Comparison of ENCODE assay signal across 8 cellular contexts in the genomic region with DNA sequence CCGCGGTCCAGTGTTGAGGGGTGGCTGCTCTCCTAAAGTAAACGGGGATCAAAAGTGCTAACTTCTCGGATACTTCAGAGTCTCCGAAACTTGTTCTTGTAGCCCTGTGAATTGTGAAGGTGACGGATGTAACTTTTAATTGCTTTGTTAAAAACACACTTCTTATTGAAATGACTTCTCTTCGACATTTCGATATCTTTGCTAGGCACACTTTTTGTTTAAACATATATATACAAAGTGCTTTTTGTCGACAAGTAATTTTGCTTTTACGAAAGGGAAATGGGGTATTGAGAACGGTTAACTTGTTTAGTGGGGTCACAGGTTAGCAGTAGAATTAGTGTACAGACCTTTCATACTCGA. TPM values are rescaled to one million over a fixed set of nuclear protein-coding genes. Genes with fewer than 3 reads are reported as not detected.
DNase-seq lines count a peak whose midpoint lies in the region; ATAC-seq and TF ChIP-seq lines count a peak whose summit lies in the region.

No MANE protein-coding gene starts in this region.

- peaks cover 32 to 72% (median 48%) of the 10 kb centered on the region in 4 donors for H3K4me1 Mint-ChIP-seq in CD4-positive, alpha-beta memory T cell

- DNase-seq in CD4-positive, alpha-beta memory T cell: no peak
- peak in 1 of 2 donors; percentile 27 for DNase-seq in cardiac fibroblast (ENCODE audit: low read depth in 2 of 2)
- no peak for DNase-seq in mucosa of descending colon

- peaks cover 0 to 5% of the 10 kb centered on the region in 2 donors for H3K27me3 Mint-ChIP-seq in CD4-positive, alpha-beta memory T cell

- TF ChIP-seq CTCF in cardiac fibroblast (IDR thresholded peaks at IDR 0.05; ENCODE audit: low read depth, low read length) (no peak), mucosa of descending colon (IDR thresholded peaks at IDR 0.05) (no peak)

- H3K9me3 ChIP-seq in CD4-positive, alpha-beta memory T cell (ENCODE audit: control insufficient read depth in 1 of 2, low read length in 2 of 2): no peaks in the 10 kb centered on the region
- H3K9me3 ChIP-seq in KOPT-K1 (ENCODE audit: insufficient read depth, low read length, poor library complexity, severe bottlenecking): peaks cover 19% of the 10 kb centered on the region
- H3K9me3 ChIP-seq in mucosa of descending colon: no peaks in the 10 kb centered on the region

- peak overlapping the region; percentile 65 to 69 for H3K4me3 ChIP-seq in CD4-positive, alpha-beta memory T cell (ENCODE audit: low read length in 2 of 2)
- H3K4me3 ChIP-seq in cardiac fibroblast (replicated peaks in 1 of 2; ENCODE audit: low read depth in 2 of 2, low read length in 2 of 2) (peak overlapping the region; percentile 60 to 76), mucosa of descending colon (peak overlapping the region; percentile 99)

- H3K36me3 ChIP-seq in CD4-positive, alpha-beta memory T cell (ENCODE audit: insufficient read depth, low read length): no peaks in the 10 kb centered on the region
- H3K36me3 ChIP-seq in KOPT-K1 (ENCODE audit: insufficient read depth, low read length) (no peaks in the 10 kb centered on the region), mucosa of descending colon (ENCODE audit: low read depth) (peaks cover 4% of the 10 kb centered on the region)

- H3K27me3 ChIP-seq in CD4-positive, alpha-beta memory T cell (ENCODE audit: insufficient read depth, low read length): no peaks in the 10 kb centered on the region

- peak overlapping the region; percentile 85 to 95 (median 92) for H3K4me3 Mint-ChIP-seq in CD4-positive, alpha-beta memory T cell

- peak overlapping the region; percentile 91 to 100 (median 98) for H3K27ac Mint-ChIP-seq in CD4-positive, alpha-beta memory T cell

- peak overlapping the region; percentile 98 for H3K27ac ChIP-seq in CD4-positive, alpha-beta memory T cell (ENCODE audit: low read depth, low read length)
- peak overlapping the region; percentile 81 for H3K27ac ChIP-seq in KOPT-K1 (ENCODE audit: low read depth, low read length, poor library complexity, severe bottlenecking)

- ATAC-seq in mucosa of descending colon (no peak), GM19455 (IDR thresholded peaks at IDR 0.05; ENCODE audit: unreplicated experiment) (no peak), HG03565 (IDR thresholded peaks at IDR 0.05; ENCODE audit: unreplicated experiment) (no peak), HG03139 (IDR thresholded peaks at IDR 0.05; ENCODE audit: unreplicated experiment) (no peak)
- ATAC-seq in activated CD4-positive, CD25-positive, alpha-beta regulatory T cell treated with anti-CD3 and anti-CD28 coated beads, Interleukin-2, amount 50 U/mL, for 24 hours: no peak

- CTCF ChIA-PET in CD4-positive, alpha-beta memory T cell (lab: Charles Lee; ENCODE audit: partially characterized antibody): no interaction called here

- peaks cover 42% of the 10 kb centered on the region for H3K4me1 ChIP-seq in CD4-positive, alpha-beta memory T cell (ENCODE audit: insufficient read depth, low read length)
- peaks cover 6% of the 10 kb centered on the region for H3K4me1 ChIP-seq in mucosa of descending colon (ENCODE audit: low read depth)

- intact Hi-C loops in CD4-positive, alpha-beta memory T cell (cut with micrococcal nuclease): loop anchor here (2.0 to 10.0 kb wide), 3 partner anchors 177 to 453 kb away; no protein-coding TSS in a partner anchor
- intact Hi-C loops in mucosa of descending colon (cut with DNase I, micrococcal nuclease): no loop called here

- H3K9me3 Mint-ChIP-seq in CD4-positive, alpha-beta memory T cell: peaks cover 0 to 8% (median 0%) of the 10 kb centered on the region in 8 donors

- peaks cover 19 to 21% of the 10 kb centered on the region in 2 donors for H3K36me3 Mint-ChIP-seq in CD4-positive, alpha-beta memory T cell

- POLR2A ChIA-PET in CD4-positive, alpha-beta memory T cell (lab: Charles Lee; ENCODE audit: partially characterized antibody): interaction anchor here (0.7 to 1.2 kb wide), 2 partner anchors 61 to 609 kb away, joined by 3 read pairs; no protein-coding TSS in a partner anchor

RNA-seq across cellular contexts. Expression of gene ATP9B, which starts 0.6 kb away (rescaled TPM):
- 10 to 100 TPM; 73.2 to 76.4 TPM for total RNA-seq in CD4-positive, alpha-beta memory T cell
- polyA plus RNA-seq in CD4-positive, alpha-beta memory T cell: 10 to 100 TPM; 11.8 to 26.5 TPM
- 10 to 100 TPM; 25.8 to 37.1 (median 34.1) TPM for total RNA-seq in mucosa of descending colon
